ENCODE assay signal across 2 cellular contexts in genomic region chr17:19248149-19248922, GRCh38.
TF ChIP-seq lines count a peak whose summit lies in the region.

No MANE protein-coding gene starts in this region.

TF ChIP-seq in liver, 16 proteins besides CTCF, POLR2A, EP300 and RAD21 (continued from another document):
- TF ChIP-seq RXRA (IDR thresholded peaks at IDR 0.05): peak in 1 of 2 donors; percentile 11
- TF ChIP-seq, protein P1, sequence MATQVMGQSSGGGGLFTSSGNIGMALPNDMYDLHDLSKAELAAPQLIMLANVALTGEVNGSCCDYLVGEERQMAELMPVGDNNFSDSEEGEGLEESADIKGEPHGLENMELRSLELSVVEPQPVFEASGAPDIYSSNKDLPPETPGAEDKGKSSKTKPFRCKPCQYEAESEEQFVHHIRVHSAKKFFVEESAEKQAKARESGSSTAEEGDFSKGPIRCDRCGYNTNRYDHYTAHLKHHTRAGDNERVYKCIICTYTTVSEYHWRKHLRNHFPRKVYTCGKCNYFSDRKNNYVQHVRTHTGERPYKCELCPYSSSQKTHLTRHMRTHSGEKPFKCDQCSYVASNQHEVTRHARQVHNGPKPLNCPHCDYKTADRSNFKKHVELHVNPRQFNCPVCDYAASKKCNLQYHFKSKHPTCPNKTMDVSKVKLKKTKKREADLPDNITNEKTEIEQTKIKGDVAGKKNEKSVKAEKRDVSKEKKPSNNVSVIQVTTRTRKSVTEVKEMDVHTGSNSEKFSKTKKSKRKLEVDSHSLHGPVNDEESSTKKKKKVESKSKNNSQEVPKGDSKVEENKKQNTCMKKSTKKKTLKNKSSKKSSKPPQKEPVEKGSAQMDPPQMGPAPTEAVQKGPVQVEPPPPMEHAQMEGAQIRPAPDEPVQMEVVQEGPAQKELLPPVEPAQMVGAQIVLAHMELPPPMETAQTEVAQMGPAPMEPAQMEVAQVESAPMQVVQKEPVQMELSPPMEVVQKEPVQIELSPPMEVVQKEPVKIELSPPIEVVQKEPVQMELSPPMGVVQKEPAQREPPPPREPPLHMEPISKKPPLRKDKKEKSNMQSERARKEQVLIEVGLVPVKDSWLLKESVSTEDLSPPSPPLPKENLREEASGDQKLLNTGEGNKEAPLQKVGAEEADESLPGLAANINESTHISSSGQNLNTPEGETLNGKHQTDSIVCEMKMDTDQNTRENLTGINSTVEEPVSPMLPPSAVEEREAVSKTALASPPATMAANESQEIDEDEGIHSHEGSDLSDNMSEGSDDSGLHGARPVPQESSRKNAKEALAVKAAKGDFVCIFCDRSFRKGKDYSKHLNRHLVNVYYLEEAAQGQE (IDR thresholded peaks at IDR 0.05): no peak
- peak; percentile 22 for TF ChIP-seq FOXA2 (IDR thresholded peaks at IDR 0.05)
- no peak for TF ChIP-seq NR2F2 (IDR thresholded peaks at IDR 0.05)
- TF ChIP-seq FOXA1 (IDR thresholded peaks at IDR 0.05): peak; percentile 24

TF ChIP-seq in HepG2, 621 proteins besides CTCF, POLR2A, EP300 and RAD21:
- TF ChIP-seq, protein P2, sequence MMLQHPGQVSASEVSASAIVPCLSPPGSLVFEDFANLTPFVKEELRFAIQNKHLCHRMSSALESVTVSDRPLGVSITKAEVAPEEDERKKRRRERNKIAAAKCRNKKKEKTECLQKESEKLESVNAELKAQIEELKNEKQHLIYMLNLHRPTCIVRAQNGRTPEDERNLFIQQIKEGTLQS (CRISPR knock-in tag; IDR thresholded peaks at IDR 0.05): no peak
- TF ChIP-seq PLRG1 (conservative IDR thresholded peaks at IDR 0.05): no peak
- TF ChIP-seq MTF1 (CRISPR knock-in tag; IDR thresholded peaks at IDR 0.05): no peak
- TF ChIP-seq FOXC1 (CRISPR knock-in tag; IDR thresholded peaks at IDR 0.05; ENCODE audit: borderline replicate concordance): no peak
- no peak for TF ChIP-seq HMG20B (CRISPR knock-in tag; conservative IDR thresholded peaks at IDR 0.05)
- TF ChIP-seq ZFP36 (IDR thresholded peaks at IDR 0.05; ENCODE audit: borderline replicate concordance, low read depth, low read length, partially characterized antibody): no peak
- TF ChIP-seq TCF7L2 (IDR thresholded peaks at IDR 0.05; ENCODE audit: low read depth, low read length): no peak
- TF ChIP-seq ZNF768 (CRISPR knock-in tag; IDR thresholded peaks at IDR 0.05): no peak
- TF ChIP-seq ZSCAN5A (CRISPR knock-in tag; IDR thresholded peaks at IDR 0.05; ENCODE audit: borderline replicate concordance): no peak
- TF ChIP-seq ZSCAN30 (CRISPR knock-in tag; IDR thresholded peaks at IDR 0.05): no peak
- TF ChIP-seq ZNF703 (CRISPR knock-in tag; IDR thresholded peaks at IDR 0.05; ENCODE audit: borderline replicate concordance): no peak
- TF ChIP-seq NFKB2 (CRISPR knock-in tag; IDR thresholded peaks at IDR 0.05; ENCODE audit: borderline replicate concordance): no peak
- no peak for TF ChIP-seq PHF8 (CRISPR knock-in tag; IDR thresholded peaks at IDR 0.05)
